In the genomic region with DNA sequence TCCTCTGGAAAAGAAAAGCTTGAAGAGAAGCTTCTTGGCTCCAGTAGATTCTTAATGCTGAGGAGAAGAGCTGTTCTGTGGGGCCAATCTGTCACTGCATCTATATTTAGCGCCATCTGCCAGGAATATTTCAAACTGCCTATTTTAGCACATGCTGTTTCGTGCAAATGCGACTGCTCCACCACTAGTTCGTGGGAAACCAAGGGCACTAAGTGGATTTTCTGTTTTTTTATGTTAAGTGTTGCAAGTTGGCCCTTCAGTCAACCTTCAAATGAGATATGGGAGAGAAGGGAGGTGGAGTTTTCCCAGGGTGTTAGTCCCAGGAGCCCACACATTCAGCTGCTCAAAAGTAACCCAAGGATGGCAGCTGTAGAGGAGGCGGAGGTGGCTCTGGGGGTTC, we compare ENCODE assay signal across 10 cellular contexts.
DNase-seq lines count a peak whose midpoint lies in the region; ATAC-seq, FAIRE-seq and TF ChIP-seq lines count a peak whose summit lies in the region.
"Had no signal": no experiment of that assay in that cellular context is flagged by ENCODE, and none has a peak within 500 bp of the region (broad histone marks: within the 10 kb centered on the region; RNA-seq: fewer than 3 reads in every experiment).

No MANE protein-coding gene starts in this region.

- no peak overlapping the region for H3K4me2 ChIP-seq in K562 (ENCODE audit: insufficient read depth, low read length)

- TF ChIP-seq POLR2A in K562 (conservative IDR thresholded peaks at IDR 0.05) = no peak
- TF ChIP-seq POLR2A in sigmoid colon (IDR thresholded peaks at IDR 0.05) = no peak

- no peak for FAIRE-seq in K562 (lab: Jason Lieb, UNC)
- FAIRE-seq: GM18507 had no signal

- no peak overlapping the region for H3K4me3 ChIP-seq in LNCaP clone FGC (ENCODE audit: low read depth, low read length)
- no peak overlapping the region for H3K4me3 ChIP-seq in K562
- H3K4me3 ChIP-seq in sigmoid colon = no peak overlapping the region

- in situ Hi-C loops in K562 (cut with MboI) = no loop called here

- H3K36me3 ChIP-seq in K562 (ENCODE audit: control insufficient read depth, insufficient read depth, low read length) = no peaks in the 10 kb centered on the region
- H3K36me3 ChIP-seq in sigmoid colon = no peaks in the 10 kb centered on the region

- H3K79me2 ChIP-seq in K562 (ENCODE audit: control insufficient read depth, insufficient read depth, low read length) = no peaks in the 10 kb centered on the region

- POLR2A ChIA-PET in K562 (lab: Yijun Ruan, JAX) = no interaction called here

- ATAC-seq in K562 (peak; percentile 81), GM18868 (IDR thresholded peaks at IDR 0.05; ENCODE audit: unreplicated experiment) (no peak), esophagus mucosa (no peak)

- H3K9ac ChIP-seq in K562 (ENCODE audit: insufficient read depth in 1 of 2, low read depth in 2 of 2, low read length in 2 of 2) = no peak overlapping the region

- BruUV-seq in K562 (replicated peaks; lab: Mats Ljungman, UMichigan) = no TSS peak

- no peaks in the 10 kb centered on the region for H3K9me1 ChIP-seq in K562 (ENCODE audit: control insufficient read depth, insufficient read depth, low read length)

- H3K9me3 ChIP-seq in K562 (replicated peaks; ENCODE audit: control insufficient read depth, insufficient read depth, low read depth, low read length) (no peaks in the 10 kb centered on the region), sigmoid colon (no peaks in the 10 kb centered on the region)

- 6% methylated on average over 5 of the region's 5 CpGs for WGBS in K562 (ENCODE audit: insufficient coverage, low coverage, missing lambda C conversion rate)
- WGBS in sigmoid colon, 2 donors = 58 to 73% methylated on average over 5 of the region's 5 CpGs

- intact Hi-C loops in K562 (cut with micrococcal nuclease) = no loop called here
- intact Hi-C loops in sigmoid colon (cut with DNase I) = no loop called here

- TF ChIP-seq EP300 in K562 (IDR thresholded peaks at IDR 0.05; ENCODE audit: low read length) = no peak
- no peak for TF ChIP-seq EP300 in sigmoid colon (IDR thresholded peaks at IDR 0.05)

- H3K4me1 ChIP-seq in K562 (replicated peaks in 1 of 2; ENCODE audit: control insufficient read depth in 2 of 2, insufficient read depth in 2 of 2, low read length in 2 of 2) = no peaks in the 10 kb centered on the region
- H3K4me1 ChIP-seq in sigmoid colon = no peaks in the 10 kb centered on the region

- H3K27ac ChIP-seq in K562 (ENCODE audit: extremely low read depth, low read depth, low read length) = no peak overlapping the region
- H3K27ac ChIP-seq in sigmoid colon = no peak overlapping the region

- peak; percentile 52 for DNase-seq in Ammon's horn (ENCODE audit: low spot score)
- DNase-seq in LNCaP clone FGC (ENCODE audit: low read depth) = no peak
- peak in 1 of 4 experiments; percentile 15 for DNase-seq in K562 (ENCODE audit: extremely low read depth in 1 of 4, low spot score in 3 of 4)
- peak; percentile 93 for DNase-seq in myocyte (ENCODE audit: low read depth)
- no peak for DNase-seq in sigmoid colon
- DNase-seq in SKM-1 treated with dmso at 0.1 percent for 144 hours (lab: John Stamatoyannopoulos, UW; ENCODE audit: unreplicated experiment) = no peak
- DNase-seq: stimulated activated CD4-positive, alpha-beta T cell treated with anti-CD3 and anti-CD28 coated beads, Interleukin-2, amount 100 ng/mL, for 24 hours had no signal

- TF ChIP-seq RAD21 in K562 (CRISPR knock-in tag; conservative IDR thresholded peaks at IDR 0.05 in 1 of 2, IDR thresholded peaks at IDR 0.05 in 1 of 2) = peak; percentile 19 to 40; a peak in 3 of 4 replicates

- H2AFZ ChIP-seq in K562 (ENCODE audit: low read depth, low read length) = no peak overlapping the region

- 0 out of 2 replicates have a peak, but pooled peaks have one; percentile 7 for TF ChIP-seq CTCF in LNCaP clone FGC (IDR thresholded peaks at IDR 0.05; ENCODE audit: control insufficient read depth, extremely low read depth, insufficient read depth)
- TF ChIP-seq CTCF in K562 (IDR thresholded peaks at IDR 0.05 in 2 of 3, conservative IDR thresholded peaks at IDR 0.05 in 1 of 3; ENCODE audit: insufficient read depth in 2 of 3, low read depth in 1 of 3, low read length in 3 of 3) = peak in 2 of 3 experiments; percentile 29 to 38; a peak in 3 of 6 replicates
- TF ChIP-seq CTCF in sigmoid colon (IDR thresholded peaks at IDR 0.05) = no peak

- no peaks in the 10 kb centered on the region for H4K20me1 ChIP-seq in K562 (replicated peaks; ENCODE audit: control insufficient read depth, insufficient read depth, low read length)

- H3K27me3 ChIP-seq in K562 (ENCODE audit: control insufficient read depth in 2 of 2, insufficient read depth in 2 of 2, low read length in 2 of 2) (peaks cover 7 to 12% of the 10 kb centered on the region in 2 experiments; a peak in 1 of 5 replicates), sigmoid colon (no peaks in the 10 kb centered on the region)

- CTCF ChIA-PET in K562 (lab: Yijun Ruan, JAX; ENCODE audit: low intra/inter-chr PET ratio) = no interaction called here

TF ChIP-seq in K562, 482 proteins besides CTCF, POLR2A, EP300 and RAD21:
- TF ChIP-seq XRCC4 (IDR thresholded peaks at IDR 0.05; ENCODE audit: extremely low read depth, insufficient read depth, insufficient read length) (no peak), GATA2 (CRISPR knock-in tag; IDR thresholded peaks at IDR 0.05) (peak; percentile 51; the same call in 1 of the 2 replicates)

Comparison
In these comparisons a context has a peak if more than half of its experiments do, and no peak if none do; other contexts are left out.
1. DNase-seq: peak in Ammon's horn (single experiment) and myocyte (single experiment); none in LNCaP clone FGC (single experiment), sigmoid colon (single experiment) and SKM-1 treated with dmso at 0.1 percent for 144 hours (single experiment).
2. CTCF ChIP-seq: peak in LNCaP clone FGC (single experiment) and K562 (2 of 3); none in sigmoid colon (0 of 4).